In genomic region chr10:101043356-101043707, GRCh38 we compare ENCODE assay signal across 8 cellular contexts. TPM values are rescaled to one million over a fixed set of nuclear protein-coding genes. Genes with fewer than 3 reads are reported as not detected.
DNase-seq lines count a peak whose midpoint lies in the region; ATAC-seq, FAIRE-seq and TF ChIP-seq lines count a peak whose summit lies in the region.

No MANE protein-coding gene starts in this region.

- no peak for TF ChIP-seq CTCF in C4-2B (conservative IDR thresholded peaks at IDR 0.05)
- no peak for TF ChIP-seq CTCF in bronchial epithelial cell (IDR thresholded peaks at IDR 0.05; ENCODE audit: insufficient read depth, low read length, severe bottlenecking)
- no peak for TF ChIP-seq CTCF in GM13976 (IDR thresholded peaks at IDR 0.05; ENCODE audit: borderline replicate concordance, control extremely low read depth, extremely low read depth, insufficient read depth, missing control alignments)

- FAIRE-seq in bronchial epithelial cell (lab: Jason Lieb, UNC): no peak

- peak; percentile 17 for DNase-seq in LHCN-M2 (ENCODE audit: low read depth)
- no peak for DNase-seq in bronchial epithelial cell (ENCODE audit: low read depth)
- DNase-seq in naive B cell: no peak
- DNase-seq in H4 (ENCODE audit: low spot score): no peak
- DNase-seq in GM13976 (ENCODE audit: low spot score): no peak
- DNase-seq in T-helper 9 cell: no peak

- peaks cover 0 to 2% of the 10 kb centered on the region in 2 donors for H3K36me3 Mint-ChIP-seq in naive B cell

- peaks cover 23 to 27% (median 25%) of the 10 kb centered on the region in 3 donors for H3K27me3 Mint-ChIP-seq in naive B cell

- H3K4me1 Mint-ChIP-seq in naive B cell: peaks cover 18 to 28% (median 20%) of the 10 kb centered on the region in 3 donors

- peaks cover 9% of the 10 kb centered on the region for H3K27me3 ChIP-seq in bronchial epithelial cell (ENCODE audit: control insufficient read depth, insufficient read depth, low read length)

- H3K27ac Mint-ChIP-seq in naive B cell: peak overlapping the region in 5 of 6 donors; percentile 55 to 97 (median 87)

- H3K4me3 ChIP-seq in bronchial epithelial cell (ENCODE audit: low read depth, low read length): peak overlapping the region; percentile 44

- peak overlapping the region; percentile 94 to 99 (median 97) for H3K4me3 Mint-ChIP-seq in naive B cell

- no peaks in the 10 kb centered on the region for H3K9me3 Mint-ChIP-seq in naive B cell

- no peak for ATAC-seq in naive B cell (ENCODE audit: low read depth in 2 of 2)
- no peak for ATAC-seq in esophagus mucosa

- no peaks in the 10 kb centered on the region for H3K36me3 ChIP-seq in bronchial epithelial cell (ENCODE audit: control insufficient read depth, insufficient read depth, low read length)

- in situ Hi-C loops in GM13976 (cut with MboI; ENCODE audit: low sequenced_read_pairs, unreplicated experiment): no loop called here

- H3K27ac ChIP-seq in C4-2B: peak overlapping the region; percentile 86

RNA-seq across cellular contexts. Expression of gene SFXN3, which starts 12.3 kb away (rescaled TPM):
- 91.6 and 101 TPM in 2 replicates for total RNA-seq in LHCN-M2 (2014; rRNA removed)
- polyA plus RNA-seq in LHCN-M2 (2012): 65.4 TPM
- total RNA-seq in bronchial epithelial cell: 14.0 and 16.1 TPM in 2 replicates
- 1 to 10 TPM; 3.5 to 6.4 (median 4.8) TPM for polyA plus RNA-seq in naive B cell (ENCODE audit: low read depth in 6 of 6)
- total RNA-seq in H4 (2014; rRNA removed; shearing (Covaris generic)): 35.7 and 35.8 TPM in 2 replicates
- 4.9 TPM for total RNA-seq in esophagus mucosa

RNA-seq across cellular contexts. Expression of gene PDZD7, which starts 12.4 kb away (rescaled TPM):
- 1.2 and 1.4 TPM in 2 replicates for total RNA-seq in LHCN-M2 (2014; rRNA removed)
- 2.5 TPM for polyA plus RNA-seq in LHCN-M2 (2012)
- total RNA-seq in bronchial epithelial cell: 0.13 and 0.26 TPM in 2 replicates
- under 1 TPM in 2 of 6 donors, not detected in 4; 0.23 to 0.87 TPM for polyA plus RNA-seq in naive B cell (ENCODE audit: low read depth in 6 of 6)
- total RNA-seq in H4 (2014; rRNA removed; shearing (Covaris generic)): 0.21 and 0.97 TPM in 2 replicates
- 0.04 TPM for total RNA-seq in esophagus mucosa

RNA-seq across cellular contexts. Expression of gene KAZALD1, which starts 18.5 kb away (rescaled TPM):
- total RNA-seq in LHCN-M2 (2014; rRNA removed) (15.1 and 16.1 TPM in 2 replicates), bronchial epithelial cell (1.6 and 4.0 TPM in 2 replicates), esophagus mucosa (4.1 TPM)
- 4.3 TPM for polyA plus RNA-seq in LHCN-M2 (2012)
- not detected for polyA plus RNA-seq in naive B cell (ENCODE audit: low read depth in 6 of 6)
- 10.2 and 22.5 TPM in 2 replicates for total RNA-seq in H4 (2014; rRNA removed; shearing (Covaris generic))

RNA-seq across cellular contexts. Expression of gene LZTS2, which starts 43.7 kb away (rescaled TPM):
- total RNA-seq in LHCN-M2 (2014; rRNA removed) (161 and 176 TPM in 2 replicates), bronchial epithelial cell (30.0 and 36.5 TPM in 2 replicates), esophagus mucosa (23.0 TPM)
- 81.1 TPM for polyA plus RNA-seq in LHCN-M2 (2012)
- 10 to 100 TPM in 5 of 6 donors, 1 to 10 TPM in 1; 2.2 to 21.5 (median 13.2) TPM for polyA plus RNA-seq in naive B cell (ENCODE audit: low read depth in 6 of 6)
- 24.3 and 26.2 TPM in 2 replicates for total RNA-seq in H4 (2014; rRNA removed; shearing (Covaris generic))

RNA-seq across cellular contexts. Expression of gene TWNK, which starts 56.0 kb away (rescaled TPM):
- 7.2 and 9.1 TPM in 2 replicates for total RNA-seq in LHCN-M2 (2014; rRNA removed)
- 5.1 TPM for polyA plus RNA-seq in LHCN-M2 (2012)
- 7.9 and 14.7 TPM in 2 replicates for total RNA-seq in bronchial epithelial cell
- 10 to 100 TPM in 2 of 6 donors, 1 to 10 TPM in 3, not detected in 1; 5.5 to 13.3 (median 8.1) TPM for polyA plus RNA-seq in naive B cell (ENCODE audit: low read depth in 6 of 6)
- total RNA-seq in H4 (2014; rRNA removed; shearing (Covaris generic)): 6.7 and 8.0 TPM in 2 replicates
- total RNA-seq in esophagus mucosa: 5.7 TPM
